In the genomic region with DNA sequence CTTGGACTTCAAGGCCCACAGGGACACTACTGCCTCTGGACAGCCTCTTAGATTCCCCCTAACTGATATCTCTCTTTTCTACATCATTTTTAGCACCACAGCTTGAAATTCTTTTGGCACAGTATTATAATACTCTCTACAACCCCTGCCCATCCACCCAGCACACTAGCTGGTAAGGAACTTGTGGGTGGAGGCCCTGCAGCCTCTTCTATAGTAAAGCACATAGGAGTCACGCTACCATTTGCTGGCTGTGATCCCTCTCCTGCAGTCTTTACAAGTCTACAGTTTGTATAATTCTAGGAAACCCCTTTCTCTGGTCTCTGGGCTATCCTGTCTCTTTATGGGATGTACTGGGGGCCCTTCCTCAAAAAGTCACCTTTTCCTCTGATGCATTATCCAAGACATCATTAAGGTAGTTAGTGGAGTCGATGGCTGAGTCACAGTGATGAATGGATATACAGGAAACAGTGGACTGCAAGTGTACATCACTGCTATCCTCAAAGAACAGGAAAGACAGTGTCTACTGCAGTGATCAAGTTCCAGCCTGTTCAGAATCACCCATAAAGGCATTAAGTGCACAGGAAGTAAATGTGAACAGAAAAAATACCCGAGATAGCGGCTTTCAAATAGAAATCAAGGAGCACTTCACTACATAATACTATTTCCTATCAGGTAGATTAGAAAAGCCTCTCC, we compare ENCODE assay signal across 11 cellular contexts. TPM values are rescaled to one million over a fixed set of nuclear protein-coding genes. Genes with fewer than 3 reads are reported as not detected.
DNase-seq lines count a peak whose midpoint lies in the region; ATAC-seq and TF ChIP-seq lines count a peak whose summit lies in the region.
"Had no signal": no experiment of that assay in that cellular context is flagged by ENCODE, and none has a peak within 500 bp of the region (broad histone marks: within the 10 kb centered on the region; RNA-seq: fewer than 3 reads in every experiment).

No MANE protein-coding gene starts in this region.

- TF ChIP-seq CTCF in Loucy (conservative IDR thresholded peaks at IDR 0.05; ENCODE audit: low read length) (no peak), astrocyte of the spinal cord (IDR thresholded peaks at IDR 0.05; ENCODE audit: low read depth, low read length) (no peak)

- peak overlapping the region; percentile 5 for H3K27ac ChIP-seq in CD4-positive, alpha-beta memory T cell (ENCODE audit: low read depth, low read length)
- peak overlapping the region; percentile 6 to 34 for H3K27ac ChIP-seq in mucosa of rectum (ENCODE audit: low read depth in 2 of 2, low read length in 2 of 2)

- H3K36me3 ChIP-seq in CD4-positive, alpha-beta memory T cell (ENCODE audit: insufficient read depth, low read length) = peaks cover 51% of the 10 kb centered on the region
- peaks cover 67% of the 10 kb centered on the region for H3K36me3 ChIP-seq in Loucy (ENCODE audit: insufficient read depth, low read length)
- H3K36me3 ChIP-seq in mucosa of rectum (ENCODE audit: control insufficient read depth in 2 of 2, insufficient read depth in 2 of 2, low read length in 2 of 2) = peaks cover 10 to 29% of the 10 kb centered on the region in 2 donors

- H3K4me2 ChIP-seq in Loucy (ENCODE audit: low read depth, low read length, poor library complexity, severe bottlenecking) = peak overlapping the region; percentile 33

- no peaks in the 10 kb centered on the region for H3K27me3 Mint-ChIP-seq in CD4-positive, alpha-beta memory T cell

- H2AFZ ChIP-seq in Loucy (ENCODE audit: low read length) = no peak overlapping the region

- H3K4me1 Mint-ChIP-seq in CD4-positive, alpha-beta memory T cell = peaks cover 48 to 95% (median 73%) of the 10 kb centered on the region in 4 donors

- H3K9me3 Mint-ChIP-seq in CD4-positive, alpha-beta memory T cell = no peaks in the 10 kb centered on the region

- H3K9me3 ChIP-seq in CD4-positive, alpha-beta memory T cell (ENCODE audit: control insufficient read depth in 1 of 2, low read length in 2 of 2) = no peaks in the 10 kb centered on the region
- H3K9me3 ChIP-seq in Loucy (ENCODE audit: insufficient read depth, low read depth, low read length) (no peaks in the 10 kb centered on the region), mucosa of rectum (ENCODE audit: control insufficient read depth in 2 of 2, low read length in 2 of 2) (no peaks in the 10 kb centered on the region)
- H3K9me3 ChIP-seq: Caco-2 had no signal

- in situ Hi-C loops in astrocyte of the spinal cord (cut with HindIII; ENCODE audit: low sequenced_read_pairs) = no loop called here

- POLR2A ChIA-PET in CD4-positive, alpha-beta memory T cell (lab: Charles Lee; ENCODE audit: partially characterized antibody) = interaction anchor here (0.7 to 16.6 kb wide), 6 partner anchors 12 to 63 kb away, joined by 3 to 393 read pairs (median 7); partner anchors contain the start of gene STK17A

- intact Hi-C loops in CD4-positive, alpha-beta memory T cell (cut with micrococcal nuclease) = loop anchor here (1.0 kb wide), 1 partner anchor 11 kb away; no protein-coding TSS in a partner anchor
- intact Hi-C loops in posterior vena cava (cut with DNase I) = no loop called here

- H3K4me3 Mint-ChIP-seq in CD4-positive, alpha-beta memory T cell = peak overlapping the region in 7 of 8 donors; percentile 2 to 80 (median 62)

- H3K4me1 ChIP-seq in CD4-positive, alpha-beta memory T cell (ENCODE audit: insufficient read depth, low read length) = peaks cover 96% of the 10 kb centered on the region
- H3K4me1 ChIP-seq in Loucy (ENCODE audit: insufficient read depth, low read length, poor library complexity, severe bottlenecking) = peaks cover 16% of the 10 kb centered on the region
- H3K4me1 ChIP-seq in mucosa of rectum (ENCODE audit: control insufficient read depth in 2 of 2, insufficient read depth in 2 of 2, low read length in 2 of 2) = peaks cover 6 to 14% of the 10 kb centered on the region in 2 donors
- H3K4me1 ChIP-seq: Caco-2 had no signal

- no peak overlapping the region for H3K4me3 ChIP-seq in CD4-positive, alpha-beta memory T cell (ENCODE audit: low read length in 2 of 2)
- H3K4me3 ChIP-seq in Loucy (ENCODE audit: low read length, poor library complexity, severe bottlenecking) = no peak overlapping the region
- H3K4me3 ChIP-seq in astrocyte of the spinal cord (ENCODE audit: low read depth, low read length) = no peak overlapping the region
- H3K4me3 ChIP-seq in mucosa of rectum (ENCODE audit: low read length in 2 of 2) = no peak overlapping the region

- H3K9me2 ChIP-seq in Loucy (replicated peaks; ENCODE audit: low read depth, low read length) = no peaks in the 10 kb centered on the region

- no peaks in the 10 kb centered on the region for H3K27me3 ChIP-seq in CD4-positive, alpha-beta memory T cell (ENCODE audit: insufficient read depth, low read length)
- H3K27me3 ChIP-seq in Loucy (ENCODE audit: insufficient read depth, low read length, poor library complexity, severe bottlenecking) (no peaks in the 10 kb centered on the region), mucosa of rectum (ENCODE audit: control insufficient read depth in 2 of 2, insufficient read depth in 2 of 2, low read length in 2 of 2) (no peaks in the 10 kb centered on the region)

- peaks cover 13% of the 10 kb centered on the region for H4K20me1 ChIP-seq in Loucy (ENCODE audit: insufficient read depth, low read length, poor library complexity, severe bottlenecking)

- peaks cover 10% of the 10 kb centered on the region; the same call in 1 of the 2 replicates for H3F3A ChIP-seq in Loucy (ENCODE audit: low read depth)

- H3K9ac ChIP-seq in Loucy (ENCODE audit: low read depth, low read length, poor library complexity, severe bottlenecking) = peak overlapping the region; percentile 28
- no peak overlapping the region for H3K9ac ChIP-seq in mucosa of rectum (ENCODE audit: low read depth in 1 of 2, low read length in 2 of 2)

- CTCF ChIA-PET in CD4-positive, alpha-beta memory T cell (lab: Charles Lee; ENCODE audit: partially characterized antibody) = interaction anchor here (1.0 to 3.5 kb wide), 3 partner anchors 12 to 55 kb away, joined by 5 to 41 read pairs (median 15); partner anchors contain the start of gene STK17A

- DNase-seq in CD4-positive, alpha-beta memory T cell = peak in 4 of 5 donors; percentile 23 to 54 (median 28)
- DNase-seq in astrocyte of the spinal cord (ENCODE audit: low read depth, low spot score) (peak; percentile 46), NCI-H526 treated with DMSO at 0.1 percent for 48 hours (lab: John Stamatoyannopoulos, UW) (no peak), NCI-H146 treated with DMSO at 0.1 percent for 48 hours (lab: John Stamatoyannopoulos, UW; ENCODE audit: unreplicated experiment) (no peak), posterior vena cava (ENCODE audit: low spot score) (no peak)
- DNase-seq: Caco-2, cerebellar nuclear complex, NCI-H524 had no signal

- 0 out of 2 replicates have a peak, but pooled peaks cover 3% of the 10 kb centered on the region for H3K79me2 ChIP-seq in Loucy (ENCODE audit: insufficient read depth, low read length)

- peak overlapping the region; percentile 70 to 96 (median 79) for H3K27ac Mint-ChIP-seq in CD4-positive, alpha-beta memory T cell

- peaks cover 62 to 78% of the 10 kb centered on the region in 2 donors for H3K36me3 Mint-ChIP-seq in CD4-positive, alpha-beta memory T cell

- no peak for ATAC-seq in HG03378 (IDR thresholded peaks at IDR 0.05; ENCODE audit: unreplicated experiment)

RNA-seq across cellular contexts. Expression of gene STK17A, which starts 54.4 kb away (rescaled TPM):
- 100 to 1,000 TPM; 118 to 119 TPM for total RNA-seq in CD4-positive, alpha-beta memory T cell
- 100 to 1,000 TPM; 139 to 168 TPM for polyA plus RNA-seq in CD4-positive, alpha-beta memory T cell
- 10 to 100 TPM; 21.1 to 32.2 TPM for total RNA-seq in posterior vena cava

Comparison
In these comparisons a context has a peak if more than half of its experiments do, and no peak if none do; other contexts are left out.
1. DNase-seq: peak in CD4-positive, alpha-beta memory T cell (4 of 5) and astrocyte of the spinal cord (single experiment); none in NCI-H526 treated with DMSO at 0.1 percent for 48 hours (single experiment), NCI-H146 treated with DMSO at 0.1 percent for 48 hours (single experiment) and posterior vena cava (single experiment).